ENCODE assay signal across 1 cellular context in the genomic region with DNA sequence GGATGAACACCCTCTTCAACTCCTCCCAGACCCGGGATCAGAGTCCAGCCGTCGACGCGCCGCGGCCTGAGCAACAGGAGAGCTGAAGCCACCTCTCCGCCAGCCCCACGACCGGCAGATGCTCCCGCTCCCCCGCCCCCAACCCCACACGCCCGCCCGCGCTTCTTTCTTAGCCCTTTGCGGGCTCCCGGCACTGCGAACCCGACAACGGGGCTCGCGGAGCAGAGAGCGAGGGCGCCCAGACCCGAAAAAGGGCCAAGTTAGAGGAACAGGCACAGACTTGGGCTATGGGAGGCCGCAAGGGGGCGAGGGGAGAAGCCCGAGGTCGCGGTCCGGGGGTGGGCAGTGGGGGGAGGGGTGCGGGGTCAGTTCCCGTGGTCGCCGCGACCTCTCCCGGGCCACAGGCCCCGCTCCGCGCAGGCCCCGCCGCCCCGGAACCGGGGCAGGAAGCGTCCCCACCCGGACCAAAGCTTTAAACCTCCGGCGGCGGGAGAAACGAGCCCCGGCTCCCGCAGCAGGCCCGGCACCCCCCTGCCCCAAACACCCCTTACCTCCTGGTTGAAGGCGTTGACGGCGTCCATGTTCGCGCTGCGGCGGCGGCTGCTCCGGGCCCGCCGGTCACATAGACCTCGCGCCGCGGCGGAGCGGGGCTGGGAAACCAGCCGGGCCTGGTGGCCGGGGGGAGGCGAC.
A peak's percentile ranks its signal among the peaks of the same experiment; 100 is the strongest.
TF ChIP-seq lines count a peak whose summit lies in the region.

No MANE protein-coding gene starts in this region.

TF ChIP-seq in HepG2, 621 proteins besides CTCF, POLR2A, EP300 and RAD21 (continued from another document and continues in another):
- no peak for TF ChIP-seq TP53 (CRISPR knock-in tag; conservative IDR thresholded peaks at IDR 0.05)
- no peak for TF ChIP-seq FOXA1 (IDR thresholded peaks at IDR 0.05)
- TF ChIP-seq FOXA1 (CRISPR knock-in tag; IDR thresholded peaks at IDR 0.05) = no peak
- no peak for TF ChIP-seq ZNF44 (CRISPR knock-in tag; IDR thresholded peaks at IDR 0.05)
- TF ChIP-seq ZNF781 (CRISPR knock-in tag; IDR thresholded peaks at IDR 0.05; ENCODE audit: borderline replicate concordance, not compliant biosample characterization) = no peak
- TF ChIP-seq, protein P1, sequence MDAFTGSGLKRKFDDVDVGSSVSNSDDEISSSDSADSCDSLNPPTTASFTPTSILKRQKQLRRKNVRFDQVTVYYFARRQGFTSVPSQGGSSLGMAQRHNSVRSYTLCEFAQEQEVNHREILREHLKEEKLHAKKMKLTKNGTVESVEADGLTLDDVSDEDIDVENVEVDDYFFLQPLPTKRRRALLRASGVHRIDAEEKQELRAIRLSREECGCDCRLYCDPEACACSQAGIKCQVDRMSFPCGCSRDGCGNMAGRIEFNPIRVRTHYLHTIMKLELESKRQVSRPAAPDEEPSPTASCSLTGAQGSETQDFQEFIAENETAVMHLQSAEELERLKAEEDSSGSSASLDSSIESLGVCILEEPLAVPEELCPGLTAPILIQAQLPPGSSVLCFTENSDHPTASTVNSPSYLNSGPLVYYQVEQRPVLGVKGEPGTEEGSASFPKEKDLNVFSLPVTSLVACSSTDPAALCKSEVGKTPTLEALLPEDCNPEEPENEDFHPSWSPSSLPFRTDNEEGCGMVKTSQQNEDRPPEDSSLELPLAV (CRISPR knock-in tag; conservative IDR thresholded peaks at IDR 0.05; ENCODE audit: low read depth) = no peak
- peak; percentile 29; the same call in 1 of the 2 replicates for TF ChIP-seq SAP130 (CRISPR knock-in tag; IDR thresholded peaks at IDR 0.05; ENCODE audit: low read depth)
- TF ChIP-seq ZSCAN31 (CRISPR knock-in tag; IDR thresholded peaks at IDR 0.05; ENCODE audit: low read depth) = no peak
- TF ChIP-seq SMARCC2 (IDR thresholded peaks at IDR 0.05) = no peak
- no peak for TF ChIP-seq ZNF567 (CRISPR knock-in tag; IDR thresholded peaks at IDR 0.05; ENCODE audit: borderline replicate concordance)
- TF ChIP-seq ZNF883 (CRISPR knock-in tag; IDR thresholded peaks at IDR 0.05; ENCODE audit: not compliant biosample characterization) = no peak
- no peak for TF ChIP-seq AGO1 (IDR thresholded peaks at IDR 0.05; ENCODE audit: low read depth, low read length, poor library complexity, severe bottlenecking)
- TF ChIP-seq GABPA (IDR thresholded peaks at IDR 0.05; ENCODE audit: low read depth, low read length) = peak; percentile 19; the same call in 1 of the 2 replicates
- TF ChIP-seq GABPA (CRISPR knock-in tag; IDR thresholded peaks at IDR 0.05; ENCODE audit: low read depth) = no peak
- TF ChIP-seq SRSF9 (IDR thresholded peaks at IDR 0.05; ENCODE audit: borderline replicate concordance, insufficient read depth, low read depth, low read length, poor library complexity, severe bottlenecking) = no peak
- TF ChIP-seq SRSF4 (IDR thresholded peaks at IDR 0.05; ENCODE audit: low read depth, low read length, poor library complexity, severe bottlenecking) = no peak
- 0 out of 2 replicates have a peak, but pooled peaks have one; percentile 3 for TF ChIP-seq KDM5B (CRISPR knock-in tag; IDR thresholded peaks at IDR 0.05; ENCODE audit: borderline replicate concordance)
- TF ChIP-seq SMAD9 (CRISPR knock-in tag; IDR thresholded peaks at IDR 0.05) = no peak
- TF ChIP-seq, protein P2, sequence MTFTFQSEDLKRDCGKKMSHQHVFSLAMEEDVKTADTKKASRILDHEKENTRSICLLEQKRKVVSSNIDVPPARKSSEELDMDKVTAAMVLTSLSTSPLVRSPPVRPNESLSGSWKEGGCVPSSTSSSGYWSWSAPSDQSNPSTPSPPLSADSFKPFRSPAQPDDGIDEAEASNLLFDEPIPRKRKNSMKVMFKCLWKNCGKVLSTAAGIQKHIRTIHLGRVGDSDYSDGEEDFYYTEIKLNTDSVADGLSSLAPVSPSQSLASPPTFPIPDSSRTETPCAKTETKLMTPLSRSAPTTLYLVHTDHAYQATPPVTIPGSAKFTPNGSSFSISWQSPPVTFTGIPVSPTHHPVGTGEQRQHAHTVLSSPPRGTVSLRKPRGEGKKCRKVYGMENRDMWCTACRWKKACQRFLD (CRISPR knock-in tag; IDR thresholded peaks at IDR 0.05; ENCODE audit: borderline replicate concordance) = no peak
- TF ChIP-seq HOXA3 (CRISPR knock-in tag; IDR thresholded peaks at IDR 0.05) = no peak
- no peak; the same call in 1 of the 2 replicates for TF ChIP-seq RXRA (CRISPR knock-in tag; IDR thresholded peaks at IDR 0.05)
- no peak for TF ChIP-seq ZNF205 (CRISPR knock-in tag; IDR thresholded peaks at IDR 0.05)
- TF ChIP-seq GABPB1 (CRISPR knock-in tag; IDR thresholded peaks at IDR 0.05) = 0 out of 2 replicates have a peak, but pooled peaks have one; percentile 12
- peak; percentile 27 for TF ChIP-seq HNRNPLL (IDR thresholded peaks at IDR 0.05; ENCODE audit: low read depth, low read length, poor library complexity, severe bottlenecking)
- no peak for TF ChIP-seq ZNF879 (CRISPR knock-in tag; IDR thresholded peaks at IDR 0.05)
- TF ChIP-seq, protein P3, sequence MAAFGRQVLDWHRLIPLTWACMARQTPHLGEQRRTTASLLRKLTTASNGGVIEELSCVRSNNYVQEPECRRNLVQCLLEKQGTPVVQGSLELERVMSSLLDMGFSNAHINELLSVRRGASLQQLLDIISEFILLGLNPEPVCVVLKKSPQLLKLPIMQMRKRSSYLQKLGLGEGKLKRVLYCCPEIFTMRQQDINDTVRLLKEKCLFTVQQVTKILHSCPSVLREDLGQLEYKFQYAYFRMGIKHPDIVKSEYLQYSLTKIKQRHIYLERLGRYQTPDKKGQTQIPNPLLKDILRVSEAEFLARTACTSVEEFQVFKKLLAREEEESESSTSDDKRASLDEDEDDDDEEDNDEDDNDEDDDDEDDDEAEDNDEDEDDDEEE (CRISPR knock-in tag; IDR thresholded peaks at IDR 0.05) = no peak
- no peak for TF ChIP-seq U2AF2 (IDR thresholded peaks at IDR 0.05; ENCODE audit: low read depth, low read length)
- TF ChIP-seq SPEN (CRISPR knock-in tag; IDR thresholded peaks at IDR 0.05; ENCODE audit: low read depth) = peak; percentile 19; the same call in 1 of the 2 replicates
- TF ChIP-seq HOXA7 (CRISPR knock-in tag; IDR thresholded peaks at IDR 0.05) = no peak
- TF ChIP-seq MED13 (CRISPR knock-in tag; IDR thresholded peaks at IDR 0.05) = no peak
- TF ChIP-seq ZNF207 (IDR thresholded peaks at IDR 0.05; ENCODE audit: borderline replicate concordance) = no peak
- peak; percentile 81 for TF ChIP-seq ZNF546 (CRISPR knock-in tag; conservative IDR thresholded peaks at IDR 0.05)
- no peak for TF ChIP-seq ZNF563 (CRISPR knock-in tag; IDR thresholded peaks at IDR 0.05)
- no peak for TF ChIP-seq JDP2 (CRISPR knock-in tag; IDR thresholded peaks at IDR 0.05; ENCODE audit: borderline replicate concordance)
- no peak for TF ChIP-seq ZNF816 (CRISPR knock-in tag; IDR thresholded peaks at IDR 0.05; ENCODE audit: borderline replicate concordance)
- TF ChIP-seq RCOR2 (CRISPR knock-in tag; IDR thresholded peaks at IDR 0.05) = no peak
- TF ChIP-seq ZBTB21 (CRISPR knock-in tag; IDR thresholded peaks at IDR 0.05) = no peak
- no peak for TF ChIP-seq NFRKB (IDR thresholded peaks at IDR 0.05)
- TF ChIP-seq ZSCAN30 (CRISPR knock-in tag; IDR thresholded peaks at IDR 0.05) = no peak
- TF ChIP-seq, protein P4, sequence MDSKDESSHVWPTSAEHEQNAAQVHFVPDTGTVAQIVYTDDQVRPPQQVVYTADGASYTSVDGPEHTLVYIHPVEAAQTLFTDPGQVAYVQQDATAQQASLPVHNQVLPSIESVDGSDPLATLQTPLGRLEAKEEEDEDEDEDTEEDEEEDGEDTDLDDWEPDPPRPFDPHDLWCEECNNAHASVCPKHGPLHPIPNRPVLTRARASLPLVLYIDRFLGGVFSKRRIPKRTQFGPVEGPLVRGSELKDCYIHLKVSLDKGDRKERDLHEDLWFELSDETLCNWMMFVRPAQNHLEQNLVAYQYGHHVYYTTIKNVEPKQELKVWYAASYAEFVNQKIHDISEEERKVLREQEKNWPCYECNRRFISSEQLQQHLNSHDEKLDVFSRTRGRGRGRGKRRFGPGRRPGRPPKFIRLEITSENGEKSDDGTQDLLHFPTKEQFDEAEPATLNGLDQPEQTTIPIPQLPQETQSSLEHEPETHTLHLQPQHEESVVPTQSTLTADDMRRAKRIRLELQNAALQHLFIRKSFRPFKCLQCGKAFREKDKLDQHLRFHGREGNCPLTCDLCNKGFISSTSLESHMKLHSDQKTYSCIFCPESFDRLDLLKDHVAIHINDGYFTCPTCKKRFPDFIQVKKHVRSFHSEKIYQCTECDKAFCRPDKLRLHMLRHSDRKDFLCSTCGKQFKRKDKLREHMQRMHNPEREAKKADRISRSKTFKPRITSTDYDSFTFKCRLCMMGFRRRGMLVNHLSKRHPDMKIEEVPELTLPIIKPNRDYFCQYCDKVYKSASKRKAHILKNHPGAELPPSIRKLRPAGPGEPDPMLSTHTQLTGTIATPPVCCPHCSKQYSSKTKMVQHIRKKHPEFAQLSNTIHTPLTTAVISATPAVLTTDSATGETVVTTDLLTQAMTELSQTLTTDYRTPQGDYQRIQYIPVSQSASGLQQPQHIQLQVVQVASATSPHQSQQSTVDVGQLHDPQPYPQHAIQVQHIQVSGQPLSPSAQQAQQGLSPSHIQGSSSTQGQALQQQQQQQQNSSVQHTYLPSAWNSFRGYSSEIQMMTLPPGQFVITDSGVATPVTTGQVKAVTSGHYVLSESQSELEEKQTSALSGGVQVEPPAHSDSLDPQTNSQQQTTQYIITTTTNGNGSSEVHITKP (CRISPR knock-in tag; IDR thresholded peaks at IDR 0.05; ENCODE audit: low read depth) = 0 out of 2 replicates have a peak, but pooled peaks have one; percentile 5
- no peak for TF ChIP-seq HES4 (CRISPR knock-in tag; IDR thresholded peaks at IDR 0.05; ENCODE audit: borderline replicate concordance)
- TF ChIP-seq TARDBP (CRISPR knock-in tag; IDR thresholded peaks at IDR 0.05) = no peak
- no peak for TF ChIP-seq ZC3H4 (CRISPR knock-in tag; IDR thresholded peaks at IDR 0.05; ENCODE audit: borderline replicate concordance)
- TF ChIP-seq HNF4A (CRISPR knock-in tag; IDR thresholded peaks at IDR 0.05) = peak; percentile 75
- TF ChIP-seq HDAC6 (IDR thresholded peaks at IDR 0.05; ENCODE audit: low read depth, low read length) = no peak
- TF ChIP-seq, protein P5, sequence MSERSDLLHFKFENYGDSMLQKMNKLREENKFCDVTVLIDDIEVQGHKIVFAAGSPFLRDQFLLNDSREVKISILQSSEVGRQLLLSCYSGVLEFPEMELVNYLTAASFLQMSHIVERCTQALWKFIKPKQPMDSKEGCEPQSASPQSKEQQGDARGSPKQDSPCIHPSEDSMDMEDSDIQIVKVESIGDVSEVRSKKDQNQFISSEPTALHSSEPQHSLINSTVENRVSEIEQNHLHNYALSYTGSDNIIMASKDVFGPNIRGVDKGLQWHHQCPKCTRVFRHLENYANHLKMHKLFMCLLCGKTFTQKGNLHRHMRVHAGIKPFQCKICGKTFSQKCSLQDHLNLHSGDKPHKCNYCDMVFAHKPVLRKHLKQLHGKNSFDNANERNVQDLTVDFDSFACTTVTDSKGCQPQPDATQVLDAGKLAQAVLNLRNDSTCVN (CRISPR knock-in tag; IDR thresholded peaks at IDR 0.05; ENCODE audit: borderline replicate concordance) = no peak
- no peak for TF ChIP-seq SATB2 (CRISPR knock-in tag; IDR thresholded peaks at IDR 0.05)
- TF ChIP-seq SETDB1 (CRISPR knock-in tag; IDR thresholded peaks at IDR 0.05; ENCODE audit: borderline replicate concordance) = no peak
- 0 out of 2 replicates have a peak, but pooled peaks have one; percentile 61 for TF ChIP-seq KDM2A (CRISPR knock-in tag; IDR thresholded peaks at IDR 0.05; ENCODE audit: borderline replicate concordance, low read depth)
- TF ChIP-seq SNRNP70 (IDR thresholded peaks at IDR 0.05; ENCODE audit: low read depth, low read length) = no peak
- no peak for TF ChIP-seq MBNL3 (CRISPR knock-in tag; conservative IDR thresholded peaks at IDR 0.05)
- no peak for TF ChIP-seq SMC3 (IDR thresholded peaks at IDR 0.05; ENCODE audit: low read length)
- peak; percentile 4; the same call in 1 of the 2 replicates for TF ChIP-seq ZMAT3 (CRISPR knock-in tag; conservative IDR thresholded peaks at IDR 0.05)
- TF ChIP-seq, protein P6, sequence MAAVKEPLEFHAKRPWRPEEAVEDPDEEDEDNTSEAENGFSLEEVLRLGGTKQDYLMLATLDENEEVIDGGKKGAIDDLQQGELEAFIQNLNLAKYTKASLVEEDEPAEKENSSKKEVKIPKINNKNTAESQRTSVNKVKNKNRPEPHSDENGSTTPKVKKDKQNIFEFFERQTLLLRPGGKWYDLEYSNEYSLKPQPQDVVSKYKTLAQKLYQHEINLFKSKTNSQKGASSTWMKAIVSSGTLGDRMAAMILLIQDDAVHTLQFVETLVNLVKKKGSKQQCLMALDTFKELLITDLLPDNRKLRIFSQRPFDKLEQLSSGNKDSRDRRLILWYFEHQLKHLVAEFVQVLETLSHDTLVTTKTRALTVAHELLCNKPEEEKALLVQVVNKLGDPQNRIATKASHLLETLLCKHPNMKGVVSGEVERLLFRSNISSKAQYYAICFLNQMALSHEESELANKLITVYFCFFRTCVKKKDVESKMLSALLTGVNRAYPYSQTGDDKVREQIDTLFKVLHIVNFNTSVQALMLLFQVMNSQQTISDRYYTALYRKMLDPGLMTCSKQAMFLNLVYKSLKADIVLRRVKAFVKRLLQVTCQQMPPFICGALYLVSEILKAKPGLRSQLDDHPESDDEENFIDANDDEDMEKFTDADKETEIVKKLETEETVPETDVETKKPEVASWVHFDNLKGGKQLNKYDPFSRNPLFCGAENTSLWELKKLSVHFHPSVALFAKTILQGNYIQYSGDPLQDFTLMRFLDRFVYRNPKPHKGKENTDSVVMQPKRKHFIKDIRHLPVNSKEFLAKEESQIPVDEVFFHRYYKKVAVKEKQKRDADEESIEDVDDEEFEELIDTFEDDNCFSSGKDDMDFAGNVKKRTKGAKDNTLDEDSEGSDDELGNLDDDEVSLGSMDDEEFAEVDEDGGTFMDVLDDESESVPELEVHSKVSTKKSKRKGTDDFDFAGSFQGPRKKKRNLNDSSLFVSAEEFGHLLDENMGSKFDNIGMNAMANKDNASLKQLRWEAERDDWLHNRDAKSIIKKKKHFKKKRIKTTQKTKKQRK (IDR thresholded peaks at IDR 0.05; ENCODE audit: low read length) = no peak
- TF ChIP-seq TAF15 (IDR thresholded peaks at IDR 0.05; ENCODE audit: low read depth, low read length, poor library complexity, severe bottlenecking) = no peak
- TF ChIP-seq CENPX (CRISPR knock-in tag; IDR thresholded peaks at IDR 0.05) = no peak
- TF ChIP-seq JARID2 (CRISPR knock-in tag; IDR thresholded peaks at IDR 0.05; ENCODE audit: insufficient replicate concordance) = no peak
- TF ChIP-seq MAF1 (CRISPR knock-in tag; IDR thresholded peaks at IDR 0.05; ENCODE audit: borderline replicate concordance) = no peak
- TF ChIP-seq GATAD2A (CRISPR knock-in tag; IDR thresholded peaks at IDR 0.05) = no peak
- TF ChIP-seq TMF1 (CRISPR knock-in tag; IDR thresholded peaks at IDR 0.05; ENCODE audit: low read depth) = no peak
- no peak for TF ChIP-seq KMT2A (CRISPR knock-in tag; IDR thresholded peaks at IDR 0.05)
- TF ChIP-seq ZNF234 (CRISPR knock-in tag; conservative IDR thresholded peaks at IDR 0.05) = no peak
- TF ChIP-seq ATM (IDR thresholded peaks at IDR 0.05; ENCODE audit: borderline replicate concordance) = no peak
